18 cellular contexts compared by ENCODE assay signal in the genomic region with DNA sequence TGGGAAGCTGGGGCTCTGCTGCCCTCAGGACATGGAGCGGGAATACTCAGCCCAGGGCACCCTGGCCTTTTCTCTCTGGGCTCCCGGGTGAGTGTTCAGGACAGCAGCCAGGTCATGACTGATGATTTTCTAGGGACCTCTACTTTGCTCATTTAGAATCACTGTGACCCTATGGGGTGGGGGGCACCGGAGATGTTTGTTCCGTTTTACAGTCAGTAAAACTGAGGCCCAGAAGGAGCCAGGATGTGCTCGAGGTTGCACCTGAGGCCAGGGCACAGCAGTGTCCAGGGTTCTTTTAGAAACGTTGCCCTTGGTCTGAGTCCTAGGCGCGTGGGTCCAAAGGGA. TPM values are rescaled to one million over a fixed set of nuclear protein-coding genes. Genes with fewer than 3 reads are reported as not detected.
DNase-seq lines count a peak whose midpoint lies in the region; ATAC-seq, FAIRE-seq and TF ChIP-seq lines count a peak whose summit lies in the region.
"Had no signal": no experiment of that assay in that cellular context is flagged by ENCODE, and none has a peak within 500 bp of the region (broad histone marks: within the 10 kb centered on the region; RNA-seq: fewer than 3 reads in every experiment).

No MANE protein-coding gene starts in this region.

- no TSS peak for BruUV-seq in HepG2 (replicated peaks; lab: Mats Ljungman, UMichigan)

- peaks cover 8% of the 10 kb centered on the region for H3K27me3 Mint-ChIP-seq in activated T-cell treated with anti-CD3 and anti-CD28 coated beads, Interleukin-2, amount 50 U/mL, for 24 hours

- 73% methylated on average over 2 of the region's 8 CpGs for WGBS in HepG2 (ENCODE audit: low lambda C conversion rate)
- 82 to 86% methylated on average over 8 of the region's 8 CpGs for WGBS in sigmoid colon, 2 donors

- TF ChIP-seq RAD21 in HepG2 (CRISPR knock-in tag; IDR thresholded peaks at IDR 0.05), result no peak

- H4K20me1 ChIP-seq in HepG2 (ENCODE audit: insufficient read depth, low read length), result no peaks in the 10 kb centered on the region
- H4K20me1 ChIP-seq: BLaER1 had no signal

- H3K4me2 ChIP-seq in HepG2 (ENCODE audit: low read depth, low read length), result peak overlapping the region; percentile 13; the same call in 1 of the 2 replicates
- H3K4me2 ChIP-seq: BLaER1 had no signal

- no peak for TF ChIP-seq CTCF in HepG2 (CRISPR knock-in tag; IDR thresholded peaks at IDR 0.05)
- TF ChIP-seq CTCF in sigmoid colon (IDR thresholded peaks at IDR 0.05), result no peak

- CTCF ChIA-PET in HepG2 (lab: Yijun Ruan, JAX; ENCODE audit: low intra/inter-chr PET ratio, low total read pairs), result no interaction called here

- H2AFZ ChIP-seq in HepG2 (ENCODE audit: low read length), result no peak overlapping the region
- H2AFZ ChIP-seq: GM23248 had no signal

- peaks cover 4% of the 10 kb centered on the region; the same call in 1 of the 2 replicates for H3K9me3 ChIP-seq in SK-N-MC (ENCODE audit: low read depth, low read length)
- H3K9me3 ChIP-seq in HepG2 (ENCODE audit: low read length), result no peaks in the 10 kb centered on the region
- no peaks in the 10 kb centered on the region for H3K9me3 ChIP-seq in sigmoid colon

- TF ChIP-seq EP300 in HepG2 (IDR thresholded peaks at IDR 0.05; ENCODE audit: low read depth in 2 of 2, low read length in 2 of 2) (no peak), HepG2 (CRISPR knock-in tag; IDR thresholded peaks at IDR 0.05; ENCODE audit: borderline replicate concordance) (no peak), sigmoid colon (IDR thresholded peaks at IDR 0.05) (no peak)

- peaks cover 6% of the 10 kb centered on the region for H3K4me1 Mint-ChIP-seq in activated T-cell treated with anti-CD3 and anti-CD28 coated beads, Interleukin-2, amount 50 U/mL, for 24 hours (ENCODE audit: low read depth)
- H3K4me1 Mint-ChIP-seq: CD8-positive, alpha-beta memory T cell had no signal

- no peaks in the 10 kb centered on the region for H3K79me2 ChIP-seq in HepG2 (ENCODE audit: insufficient read depth, low read length)

- intact Hi-C loops in HepG2 (cut with micrococcal nuclease; ENCODE audit: unreplicated experiment) (no loop called here), sigmoid colon (cut with DNase I) (no loop called here)

- DNase-seq in activated T-cell treated with anti-CD3 and anti-CD28 coated beads, Interleukin-2, amount 50 U/mL, for 24 hours, result peak; percentile 18
- no peak for DNase-seq in activated T-cell treated with anti-CD3 and anti-CD28 coated beads, Interleukin-2, amount 50 U/mL, for 1 hour
- DNase-seq in SK-N-MC (ENCODE audit: low read depth, low spot score) (no peak), HepG2 (ENCODE audit: low spot score) (no peak), sigmoid colon (peak; percentile 48), COR-L47 (lab: John Stamatoyannopoulos, UW) (no peak), DMS79 treated with DMSO at 0.1 percent for 48 hours (lab: John Stamatoyannopoulos, UW) (no peak), GDM1 (lab: John Stamatoyannopoulos, UW) (no peak)
- DNase-seq: AML-193, DMS53, GM23248, H9 had no signal

- peak overlapping the region; percentile 100 for H3K27ac ChIP-seq in SK-N-MC
- no peak overlapping the region for H3K27ac ChIP-seq in HepG2 (ENCODE audit: extremely low read length, insufficient read depth, low read length)
- H3K27ac ChIP-seq in sigmoid colon, result no peak overlapping the region
- H3K27ac ChIP-seq: 22Rv1, BLaER1, GM23248 had no signal

- peaks cover 15% of the 10 kb centered on the region for H3K4me1 ChIP-seq in HepG2 (ENCODE audit: insufficient read depth, low read length)
- no peaks in the 10 kb centered on the region for H3K4me1 ChIP-seq in sigmoid colon

- peaks cover 5 to 34% of the 10 kb centered on the region in 2 experiments; a peak in 4 of 5 replicates for H3K27me3 ChIP-seq in HepG2 (ENCODE audit: control insufficient read depth in 1 of 2, insufficient read depth in 2 of 2, low read length in 2 of 2)
- peaks cover 0 to 7% (median 0%) of the 10 kb centered on the region in 3 donors for H3K27me3 ChIP-seq in sigmoid colon
- H3K27me3 ChIP-seq: BLaER1 had no signal

- H3K4me3 Mint-ChIP-seq in activated T-cell treated with anti-CD3 and anti-CD28 coated beads, Interleukin-2, amount 50 U/mL, for 24 hours, result no peak overlapping the region
- H3K4me3 Mint-ChIP-seq: CD8-positive, alpha-beta memory T cell; H9 had no signal

- no peak for FAIRE-seq in HepG2 (lab: Jason Lieb, UNC)
- FAIRE-seq: GM12878 had no signal

- no peak overlapping the region for H3K4me3 ChIP-seq in SK-N-MC
- no peak overlapping the region for H3K4me3 ChIP-seq in HepG2 (replicated peaks in 1 of 3; ENCODE audit: insufficient read depth in 1 of 3, low read depth in 2 of 3, low read length in 3 of 3)
- no peak overlapping the region for H3K4me3 ChIP-seq in sigmoid colon
- H3K4me3 ChIP-seq: BLaER1, GM12878, GM23248 had no signal

- 0 out of 2 replicates have a peak, but pooled peaks cover 7% of the 10 kb centered on the region for H3K36me3 ChIP-seq in SK-N-MC (ENCODE audit: insufficient read depth, low read length)
- no peaks in the 10 kb centered on the region for H3K36me3 ChIP-seq in HepG2 (replicated peaks in 1 of 2; ENCODE audit: control insufficient read depth in 1 of 2, insufficient read depth in 2 of 2, low read length in 2 of 2)
- H3K36me3 ChIP-seq in sigmoid colon, result no peaks in the 10 kb centered on the region
- H3K36me3 ChIP-seq: BLaER1 had no signal

- POLR2A ChIA-PET in HepG2 (lab: Yijun Ruan, JAX), result no interaction called here

- no peak overlapping the region for H3K27ac Mint-ChIP-seq in activated T-cell treated with anti-CD3 and anti-CD28 coated beads, Interleukin-2, amount 50 U/mL, for 24 hours
- H3K27ac Mint-ChIP-seq: CD8-positive, alpha-beta memory T cell; H9 had no signal

- ATAC-seq in HepG2, result no peak
- ATAC-seq: GM12878 had no signal

- TF ChIP-seq POLR2A in HepG2 (IDR thresholded peaks at IDR 0.05; ENCODE audit: insufficient read depth in 1 of 2, low read depth in 2 of 2, low read length in 2 of 2), result no peak
- no peak for TF ChIP-seq POLR2A in sigmoid colon (IDR thresholded peaks at IDR 0.05)

- H3K36me3 Mint-ChIP-seq in activated T-cell treated with anti-CD3 and anti-CD28 coated beads, Interleukin-2, amount 50 U/mL, for 24 hours (ENCODE audit: low read depth), result no peaks in the 10 kb centered on the region
- H3K36me3 Mint-ChIP-seq: CD8-positive, alpha-beta memory T cell had no signal

- in situ Hi-C loops in HepG2 (cut with HindIII; ENCODE audit: extremely low pct_ligation_motif_present, low pct_unique_long_range_greater_than_20kb), result no loop called here

- no peaks in the 10 kb centered on the region for H3K9me3 Mint-ChIP-seq in activated T-cell treated with anti-CD3 and anti-CD28 coated beads, Interleukin-2, amount 50 U/mL, for 24 hours
- H3K9me3 Mint-ChIP-seq: CD8-positive, alpha-beta memory T cell had no signal

- H3K9ac ChIP-seq in SK-N-MC (ENCODE audit: insufficient read length) (no peak overlapping the region), HepG2 (ENCODE audit: insufficient read depth, low read depth, low read length) (no peak overlapping the region)
- H3K9ac ChIP-seq: BLaER1, GM23248 had no signal

TF ChIP-seq in HepG2, 621 proteins besides CTCF, POLR2A, EP300 and RAD21:
- TF ChIP-seq ZNF660 (CRISPR knock-in tag; IDR thresholded peaks at IDR 0.05; ENCODE audit: borderline replicate concordance, low read depth) (no peak), ZNF629 (CRISPR knock-in tag; conservative IDR thresholded peaks at IDR 0.05) (peak; percentile 59)

RNA-seq across cellular contexts. Expression of a gene that starts 48.1 kb away (rescaled TPM):
- total RNA-seq in HepG2 (2016; rRNA removed; fragmentation: Illumina TruSeq; extraction: Trizol), result 0.40 TPM in 1 of 2 replicates, not detected in the other
- total RNA-seq in HepG2 (2016; cell fraction: cytosol; rRNA removed; fragmentation: Illumina TruSeq; extraction: Trizol; ENCODE audit: low read depth), result 0.18 TPM in 1 of 2 replicates, not detected in the other
- 0.39 and 0.61 TPM in 2 replicates for total RNA-seq in HepG2 (2016; cell fraction: insoluble cytoplasmic fraction; rRNA removed; fragmentation: Illumina TruSeq; extraction: Trizol)
- 0.24 and 0.25 TPM in 2 replicates for total RNA-seq in HepG2 (2016; cell fraction: membrane; rRNA removed; fragmentation: Illumina TruSeq; extraction: Trizol)
- 0.43 and 0.91 TPM in 2 replicates for total RNA-seq in HepG2 (2016; cell fraction: nucleus; rRNA removed; fragmentation: Illumina TruSeq; extraction: Trizol)
- polyA plus RNA-seq in HepG2 (2011; rRNA removed), result 0.30 and 0.42 TPM in 2 replicates
- 0.12 and 0.32 TPM in 2 replicates for polyA plus RNA-seq in HepG2 (2011; cell fraction: cytosol; rRNA removed)
- polyA plus RNA-seq in HepG2 (2011; cell fraction: nucleus; rRNA removed), result 3.5 and 3.6 TPM in 2 replicates
- 0.39 and 0.67 TPM in 2 replicates for polyA plus RNA-seq in HepG2 (2012)
- not detected in 2 replicates for polyA plus RNA-seq in HepG2 (2016; cell fraction: cytosol; fragmentation: Illumina TruSeq; extraction: Trizol; ENCODE audit: low read depth)
- 0.09 TPM in 1 of 2 replicates, not detected in the other for polyA plus RNA-seq in HepG2 (2016; cell fraction: insoluble cytoplasmic fraction; fragmentation: Illumina TruSeq; extraction: Trizol; ENCODE audit: low read depth)
- not detected in 2 replicates for polyA plus RNA-seq in HepG2 (2016; cell fraction: membrane; fragmentation: Illumina TruSeq; extraction: Trizol; ENCODE audit: low read depth)
- 0.45 and 0.49 TPM in 2 replicates for polyA plus RNA-seq in HepG2 (2016; cell fraction: nucleus; fragmentation: Illumina TruSeq; extraction: Trizol; ENCODE audit: insufficient read depth, low read depth)
- 0.09 and 1.2 TPM in 2 replicates for polyA minus RNA-seq in HepG2 (2011; rRNA and poly(A)+ RNA removed; ENCODE audit: low replicate concordance)
- not detected in 2 replicates for polyA minus RNA-seq in HepG2 (2011; cell fraction: cytosol; rRNA and poly(A)+ RNA removed)
- polyA minus RNA-seq in HepG2 (2011; cell fraction: nucleus; rRNA and poly(A)+ RNA removed), result 1.4 and 2.1 TPM in 2 replicates
- 1 to 10 TPM; 1.1 to 5.4 (median 2.8) TPM for total RNA-seq in sigmoid colon
- polyA plus RNA-seq in sigmoid colon, result under 1 TPM in 1 of 3 donors, not detected in 2; 0.19 TPM
- total RNA-seq: Daoy, GM23248, HT-29 had no signal
- polyA plus RNA-seq: CD8-positive, alpha-beta memory T cell; GM23248 had no signal

Comparison
In these comparisons a context has a peak if more than half of its experiments do, and no peak if none do; other contexts are left out.
1. DNase-seq: peak in activated T-cell treated with anti-CD3 and anti-CD28 coated beads, Interleukin-2, amount 50 U/mL, for 24 hours (single experiment) and sigmoid colon (single experiment); none in activated T-cell treated with anti-CD3 and anti-CD28 coated beads, Interleukin-2, amount 50 U/mL, for 1 hour (single experiment), SK-N-MC (single experiment), HepG2 (single experiment), COR-L47 (single experiment), DMS79 treated with DMSO at 0.1 percent for 48 hours (single experiment) and GDM1 (single experiment).